Comparison of ENCODE assay signal across 11 cellular contexts in the genomic region with DNA sequence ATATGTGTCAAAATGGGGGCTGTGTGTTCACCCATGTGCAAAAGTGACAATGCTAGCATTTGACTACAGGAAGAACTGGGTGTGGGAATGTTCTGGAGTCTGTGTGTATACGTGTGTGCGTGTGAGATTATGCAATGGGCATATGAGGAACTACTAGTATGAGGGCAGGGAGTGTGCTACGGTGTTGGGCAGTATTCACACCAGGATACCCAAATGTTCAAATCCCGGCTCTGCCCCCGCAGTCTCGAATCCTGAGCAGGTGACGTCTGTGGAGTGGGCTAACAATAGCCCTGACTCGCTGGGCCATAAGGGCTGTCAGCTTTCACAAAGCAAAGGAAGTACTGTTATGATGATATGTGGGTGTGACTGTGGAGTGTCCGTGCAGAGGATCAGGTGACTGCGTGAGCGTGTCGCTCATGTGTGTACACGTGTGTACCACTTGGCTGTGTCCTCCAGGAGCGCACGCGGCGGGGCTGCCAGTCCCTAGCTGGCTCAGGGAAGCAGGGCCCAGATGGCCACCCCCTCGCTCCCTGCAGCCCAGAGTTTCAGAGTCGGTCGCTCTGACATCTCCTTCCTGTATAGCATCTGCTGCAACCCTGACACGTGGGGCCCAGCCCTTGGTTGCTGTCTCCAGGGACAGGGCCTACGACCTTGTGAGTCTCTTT. TPM values are rescaled to one million over a fixed set of nuclear protein-coding genes. Genes with fewer than 3 reads are reported as not detected.
DNase-seq lines count a peak whose midpoint lies in the region; TF ChIP-seq lines count a peak whose summit lies in the region.
"Had no signal": no experiment of that assay in that cellular context is flagged by ENCODE, and none has a peak within 500 bp of the region (broad histone marks: within the 10 kb centered on the region; RNA-seq: fewer than 3 reads in every experiment).

No MANE protein-coding gene starts in this region.

- DNase-seq in activated CD4-positive, alpha-beta memory T cell treated with anti-CD3 and anti-CD28 coated beads for 36 hours: peak; percentile 17
- DNase-seq in activated CD4-positive, alpha-beta memory T cell treated with anti-CD3 and anti-CD28 coated beads, Interleukin-2, amount 10 ng/mL, durations not matched to agents 7 days and 5 days: no peak
- DNase-seq in MV-4-11 (lab: John Stamatoyannopoulos, UW): peak; percentile 79
- DNase-seq in glutamatergic neuron: peak; percentile 76
- no peak for DNase-seq in NCI-H526 treated with DMSO at 0.1 percent for 48 hours (lab: John Stamatoyannopoulos, UW)
- DNase-seq in GOT3 (lab: John Stamatoyannopoulos, UW): no peak
- no peak for DNase-seq in activated T-helper 1 cell treated with anti-CD3 and anti-CD28 coated beads, Interleukin-12 subunit alpha, Interleukin-12 subunit beta, Interleukin-2, Interleukin-4 antibody, amounts not matched to agents 30 ng/mL and 10 ng/mL and 1 ng/mL, durations not matched to agents 14 hours and 24 hours and 36 hours (ENCODE audit: low spot score)
- DNase-seq: gastrocnemius medialis had no signal

- H3K27me3 Mint-ChIP-seq in activated CD4-positive, alpha-beta memory T cell treated with anti-CD3 and anti-CD28 coated beads for 36 hours: no peaks in the 10 kb centered on the region
- H3K27me3 Mint-ChIP-seq in activated CD4-positive, alpha-beta memory T cell treated with anti-CD3 and anti-CD28 coated beads, Interleukin-2, amount 10 ng/mL, durations not matched to agents 7 days and 5 days: no peaks in the 10 kb centered on the region
- H3K27me3 Mint-ChIP-seq in glutamatergic neuron (ENCODE audit: unreplicated experiment): peaks cover 13% of the 10 kb centered on the region
- peaks cover 1% of the 10 kb centered on the region for H3K27me3 Mint-ChIP-seq in activated T-helper 1 cell treated with anti-CD3 and anti-CD28 coated beads, Interleukin-12 subunit alpha, Interleukin-12 subunit beta, Interleukin-2, Interleukin-4 antibody, amounts not matched to agents 30 ng/mL and 10 ng/mL and 1 ng/mL, durations not matched to agents 14 hours and 24 hours and 36 hours (ENCODE audit: insufficient read depth)

- H3K36me3 ChIP-seq in HEK293 (ENCODE audit: control insufficient read depth in 2 of 2, insufficient read depth in 1 of 2, low read length in 2 of 2): no peaks in the 10 kb centered on the region
- H3K36me3 ChIP-seq: gastrocnemius medialis had no signal

- H3K4me3 Mint-ChIP-seq in activated CD4-positive, alpha-beta memory T cell treated with anti-CD3 and anti-CD28 coated beads for 36 hours: no peak overlapping the region
- no peak overlapping the region for H3K4me3 Mint-ChIP-seq in activated CD4-positive, alpha-beta memory T cell treated with anti-CD3 and anti-CD28 coated beads, Interleukin-2, amount 10 ng/mL, durations not matched to agents 7 days and 5 days
- H3K4me3 Mint-ChIP-seq in glutamatergic neuron (ENCODE audit: unreplicated experiment): peak overlapping the region; percentile 22
- H3K4me3 Mint-ChIP-seq in activated T-helper 1 cell treated with anti-CD3 and anti-CD28 coated beads, Interleukin-12 subunit alpha, Interleukin-12 subunit beta, Interleukin-2, Interleukin-4 antibody, amounts not matched to agents 30 ng/mL and 10 ng/mL and 1 ng/mL, durations not matched to agents 14 hours and 24 hours and 36 hours: no peak overlapping the region

- H3K9me3 Mint-ChIP-seq in activated CD4-positive, alpha-beta memory T cell treated with anti-CD3 and anti-CD28 coated beads for 36 hours: no peaks in the 10 kb centered on the region
- no peaks in the 10 kb centered on the region for H3K9me3 Mint-ChIP-seq in activated CD4-positive, alpha-beta memory T cell treated with anti-CD3 and anti-CD28 coated beads, Interleukin-2, amount 10 ng/mL, durations not matched to agents 7 days and 5 days
- H3K9me3 Mint-ChIP-seq in glutamatergic neuron (ENCODE audit: unreplicated experiment): peaks cover 13% of the 10 kb centered on the region
- H3K9me3 Mint-ChIP-seq in activated T-helper 1 cell treated with anti-CD3 and anti-CD28 coated beads, Interleukin-12 subunit alpha, Interleukin-12 subunit beta, Interleukin-2, Interleukin-4 antibody, amounts not matched to agents 30 ng/mL and 10 ng/mL and 1 ng/mL, durations not matched to agents 14 hours and 24 hours and 36 hours: no peaks in the 10 kb centered on the region

- no peaks in the 10 kb centered on the region for H3K9me3 ChIP-seq in HEK293 (ENCODE audit: control insufficient read depth, insufficient read depth, low read depth, low read length)
- H3K9me3 ChIP-seq: gastrocnemius medialis had no signal

- intact Hi-C loops in activated CD4-positive, alpha-beta memory T cell treated with anti-CD3 and anti-CD28 coated beads for 36 hours (cut with micrococcal nuclease): no loop called here
- intact Hi-C loops in activated T-helper 1 cell treated with anti-CD3 and anti-CD28 coated beads, Interleukin-12 subunit alpha, Interleukin-12 subunit beta, Interleukin-2, Interleukin-4 antibody, amounts not matched to agents 30 ng/mL and 10 ng/mL and 1 ng/mL, durations not matched to agents 14 hours and 24 hours and 36 hours (cut with micrococcal nuclease): no loop called here

- H3K36me3 Mint-ChIP-seq in activated CD4-positive, alpha-beta memory T cell treated with anti-CD3 and anti-CD28 coated beads for 36 hours: no peaks in the 10 kb centered on the region
- no peaks in the 10 kb centered on the region for H3K36me3 Mint-ChIP-seq in activated CD4-positive, alpha-beta memory T cell treated with anti-CD3 and anti-CD28 coated beads, Interleukin-2, amount 10 ng/mL, durations not matched to agents 7 days and 5 days (ENCODE audit: low read depth)
- no peaks in the 10 kb centered on the region for H3K36me3 Mint-ChIP-seq in glutamatergic neuron (ENCODE audit: unreplicated experiment)
- H3K36me3 Mint-ChIP-seq in activated T-helper 1 cell treated with anti-CD3 and anti-CD28 coated beads, Interleukin-12 subunit alpha, Interleukin-12 subunit beta, Interleukin-2, Interleukin-4 antibody, amounts not matched to agents 30 ng/mL and 10 ng/mL and 1 ng/mL, durations not matched to agents 14 hours and 24 hours and 36 hours (ENCODE audit: low read depth): no peaks in the 10 kb centered on the region

- no peak overlapping the region for H3K4me3 ChIP-seq in HEK293 (ENCODE audit: low read depth, low read length)
- H3K4me3 ChIP-seq: gastrocnemius medialis had no signal

- no peaks in the 10 kb centered on the region for H3K4me1 ChIP-seq in HEK293 (ENCODE audit: control insufficient read depth, insufficient read depth, low read length)
- H3K4me1 ChIP-seq: gastrocnemius medialis had no signal

- TF ChIP-seq CTCF in HEK293 (tag by site-specific recombination; IDR thresholded peaks at IDR 0.05): no peak
- TF ChIP-seq CTCF in glutamatergic neuron (IDR thresholded peaks at IDR 0.05; ENCODE audit: partially characterized antibody, unreplicated experiment): no peak

- peaks cover 11% of the 10 kb centered on the region for H3K4me1 Mint-ChIP-seq in activated CD4-positive, alpha-beta memory T cell treated with anti-CD3 and anti-CD28 coated beads for 36 hours (ENCODE audit: low read depth)
- peaks cover 11% of the 10 kb centered on the region for H3K4me1 Mint-ChIP-seq in activated CD4-positive, alpha-beta memory T cell treated with anti-CD3 and anti-CD28 coated beads, Interleukin-2, amount 10 ng/mL, durations not matched to agents 7 days and 5 days
- peaks cover 53% of the 10 kb centered on the region for H3K4me1 Mint-ChIP-seq in glutamatergic neuron (ENCODE audit: low read depth, unreplicated experiment)
- peaks cover 14% of the 10 kb centered on the region for H3K4me1 Mint-ChIP-seq in activated T-helper 1 cell treated with anti-CD3 and anti-CD28 coated beads, Interleukin-12 subunit alpha, Interleukin-12 subunit beta, Interleukin-2, Interleukin-4 antibody, amounts not matched to agents 30 ng/mL and 10 ng/mL and 1 ng/mL, durations not matched to agents 14 hours and 24 hours and 36 hours (ENCODE audit: low read depth)

- POLR2A ChIA-PET in activated CD4-positive, alpha-beta memory T cell treated with anti-CD3 and anti-CD28 coated beads for 36 hours (lab: Charles Lee): no interaction called here
- POLR2A ChIA-PET in activated CD4-positive, alpha-beta memory T cell treated with anti-CD3 and anti-CD28 coated beads, Interleukin-2, amount 10 ng/mL, durations not matched to agents 7 days and 5 days (lab: Charles Lee): interaction anchor here (1.8 kb wide), 1 partner anchor 23 kb away, joined by 4 read pairs; no protein-coding TSS in a partner anchor
- POLR2A ChIA-PET in HEK293 (lab: Yijun Ruan, JAX): no interaction called here

- CTCF ChIA-PET in activated CD4-positive, alpha-beta memory T cell treated with anti-CD3 and anti-CD28 coated beads for 36 hours (lab: Charles Lee): no interaction called here
- CTCF ChIA-PET in activated CD4-positive, alpha-beta memory T cell treated with anti-CD3 and anti-CD28 coated beads, Interleukin-2, amount 10 ng/mL, durations not matched to agents 7 days and 5 days (lab: Charles Lee): interaction anchor here (1.0 to 1.4 kb wide), 2 partner anchors 35 to 178 kb away, joined by 3 read pairs; no protein-coding TSS in a partner anchor
- CTCF ChIA-PET in HEK293 (lab: Yijun Ruan, JAX): no interaction called here

- H3K27ac Mint-ChIP-seq in activated CD4-positive, alpha-beta memory T cell treated with anti-CD3 and anti-CD28 coated beads for 36 hours: no peak overlapping the region
- no peak overlapping the region for H3K27ac Mint-ChIP-seq in activated CD4-positive, alpha-beta memory T cell treated with anti-CD3 and anti-CD28 coated beads, Interleukin-2, amount 10 ng/mL, durations not matched to agents 7 days and 5 days
- H3K27ac Mint-ChIP-seq in glutamatergic neuron (ENCODE audit: unreplicated experiment): peak overlapping the region; percentile 91
- no peak overlapping the region for H3K27ac Mint-ChIP-seq in activated T-helper 1 cell treated with anti-CD3 and anti-CD28 coated beads, Interleukin-12 subunit alpha, Interleukin-12 subunit beta, Interleukin-2, Interleukin-4 antibody, amounts not matched to agents 30 ng/mL and 10 ng/mL and 1 ng/mL, durations not matched to agents 14 hours and 24 hours and 36 hours

- H3K27ac ChIP-seq in HEK293 (ENCODE audit: extremely low read depth, low read depth, low read length): no peak overlapping the region
- H3K27ac ChIP-seq: C4-2B, gastrocnemius medialis, VCaP had no signal

TF ChIP-seq in HEK293, 187 proteins besides CTCF, POLR2A, EP300 and RAD21:
- TF ChIP-seq ZNF157 (tag by site-specific recombination; IDR thresholded peaks at IDR 0.05): no peak
- peak; percentile 40; the same call in 1 of the 2 replicates for TF ChIP-seq ZFHX2 (tag by site-specific recombination; conservative IDR thresholded peaks at IDR 0.05)

RNA-seq across cellular contexts. Expression of a gene that starts 27.2 kb away (rescaled TPM):
- 10 to 100 TPM; 42.5 to 43.8 TPM for total RNA-seq in activated CD4-positive, alpha-beta memory T cell treated with anti-CD3 and anti-CD28 coated beads for 36 hours
- total RNA-seq in activated CD4-positive, alpha-beta memory T cell treated with anti-CD3 and anti-CD28 coated beads, Interleukin-2, amount 10 ng/mL, durations not matched to agents 7 days and 5 days: 100 to 1,000 TPM in 1 of 2 experiments, 10 to 100 TPM in 1; 99.8 to 100 TPM
- total RNA-seq in glutamatergic neuron (ENCODE audit: unreplicated experiment): 211 TPM
- total RNA-seq in activated T-helper 1 cell treated with anti-CD3 and anti-CD28 coated beads, Interleukin-12 subunit alpha, Interleukin-12 subunit beta, Interleukin-2, Interleukin-4 antibody, amounts not matched to agents 30 ng/mL and 10 ng/mL and 1 ng/mL, durations not matched to agents 14 hours and 24 hours and 36 hours: 24.9 and 31.4 TPM in 2 replicates

Comparison
In these comparisons a context has a peak if more than half of its experiments do, and no peak if none do; other contexts are left out.
1. DNase-seq: peak in activated CD4-positive, alpha-beta memory T cell treated with anti-CD3 and anti-CD28 coated beads for 36 hours (single experiment), MV-4-11 (single experiment) and glutamatergic neuron (single experiment); none in activated CD4-positive, alpha-beta memory T cell treated with anti-CD3 and anti-CD28 coated beads, Interleukin-2, amount 10 ng/mL, durations not matched to agents 7 days and 5 days (single experiment), NCI-H526 treated with DMSO at 0.1 percent for 48 hours (single experiment), GOT3 (single experiment) and activated T-helper 1 cell treated with anti-CD3 and anti-CD28 coated beads, Interleukin-12 subunit alpha, Interleukin-12 subunit beta, Interleukin-2, Interleukin-4 antibody, amounts not matched to agents 30 ng/mL and 10 ng/mL and 1 ng/mL, durations not matched to agents 14 hours and 24 hours and 36 hours (single experiment).